Comparison of ENCODE assay signal across 8 cellular contexts in the genomic region with DNA sequence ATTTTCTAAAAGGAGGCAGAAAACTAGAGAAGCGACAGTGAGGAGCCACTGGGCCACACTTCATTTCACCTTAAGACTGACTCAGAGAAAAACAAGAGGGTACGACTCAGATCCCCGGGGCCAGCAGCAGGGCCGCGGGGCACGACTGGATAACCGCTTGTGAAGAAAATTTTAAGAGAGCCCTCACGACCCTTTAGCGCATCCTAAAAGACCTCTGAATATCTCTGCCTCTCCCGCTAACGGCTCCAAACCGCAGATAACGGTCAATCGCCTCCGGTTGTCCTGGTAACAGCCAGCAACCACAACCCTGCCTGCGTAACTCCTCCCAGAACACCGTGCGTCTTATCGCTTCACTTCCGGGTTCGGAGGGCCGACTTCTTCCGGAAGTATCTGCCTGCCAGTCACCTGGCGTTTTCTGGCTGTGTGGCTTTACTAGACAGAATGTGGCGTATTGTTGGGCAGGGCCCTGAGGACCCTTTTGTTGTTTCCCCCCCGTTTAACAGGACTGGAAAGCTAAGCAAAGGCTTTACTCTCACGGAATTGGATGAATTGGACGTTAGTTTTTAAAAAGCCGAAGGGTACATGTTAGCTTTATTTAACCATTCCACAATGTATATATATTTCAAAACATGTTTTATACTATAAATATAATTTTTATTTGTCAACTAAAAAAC. TPM values are rescaled to one million over a fixed set of nuclear protein-coding genes. Genes with fewer than 3 reads are reported as not detected.
DNase-seq lines count a peak whose midpoint lies in the region; ATAC-seq and TF ChIP-seq lines count a peak whose summit lies in the region.

No MANE protein-coding gene starts in this region.

- no peaks in the 10 kb centered on the region for H3K27me3 Mint-ChIP-seq in CD14-positive monocyte (ENCODE audit: low read depth in 3 of 3)

- H3K27me3 ChIP-seq in dorsolateral prefrontal cortex: no peaks in the 10 kb centered on the region
- H3K27me3 ChIP-seq in right lobe of liver: no peaks in the 10 kb centered on the region

- peak overlapping the region; percentile 49 to 91 (median 75) for H3K4me3 ChIP-seq in dorsolateral prefrontal cortex
- peak overlapping the region; percentile 50 to 58 (median 57) for H3K4me3 ChIP-seq in right lobe of liver

- H3K4me3 Mint-ChIP-seq in CD14-positive monocyte: peak overlapping the region; percentile 93 to 97

- H3K36me3 ChIP-seq in right lobe of liver: no peaks in the 10 kb centered on the region

- peaks cover 0 to 1% (median 0%) of the 10 kb centered on the region in 7 donors for H3K9me3 Mint-ChIP-seq in CD14-positive monocyte

- no peaks in the 10 kb centered on the region for H3K9me3 ChIP-seq in right lobe of liver

- 2% methylated on average over 29 of the region's 29 CpGs for WGBS in right lobe of liver (ENCODE audit: insufficient coverage, low coverage, low lambda C conversion rate, missing lambda C conversion rate)

- TF ChIP-seq POLR2A in right lobe of liver (IDR thresholded peaks at IDR 0.05): peak; percentile 33

- H3K27ac ChIP-seq in dorsolateral prefrontal cortex (peak overlapping the region in 55 of 59 donors; percentile 2 to 90 (median 75)), right lobe of liver (peak overlapping the region; percentile 46 to 48 (median 46))

- intact Hi-C loops in CD14-positive monocyte (cut with micrococcal nuclease) (loop anchor here in 1 of 2 donors (5.0 to 10.0 kb wide), 2 partner anchors 191 to 414 kb away; a partner anchor contains a TSS), dorsolateral prefrontal cortex (cut with DNase I) (no loop called here), right lobe of liver (cut with DNase I) (no loop called here)

- no peaks in the 10 kb centered on the region for H3K36me3 Mint-ChIP-seq in CD14-positive monocyte

- peaks cover 0 to 5% (median 0%) of the 10 kb centered on the region in 4 donors for H3K4me1 ChIP-seq in right lobe of liver

- H3K27ac Mint-ChIP-seq in CD14-positive monocyte: peak overlapping the region; percentile 96 to 99 (median 99)

- peaks cover 54% of the 10 kb centered on the region for H3K4me1 Mint-ChIP-seq in CD14-positive monocyte

- ATAC-seq in GM19395 (IDR thresholded peaks at IDR 0.05; ENCODE audit: unreplicated experiment): peak; percentile 97
- ATAC-seq in HG03558 (IDR thresholded peaks at IDR 0.05; ENCODE audit: extremely low read depth, unreplicated experiment): peak; percentile 99
- ATAC-seq in right lobe of liver: peak; percentile 99 to 100 (median 99)

- TF ChIP-seq CTCF in CD14-positive monocyte (IDR thresholded peaks at IDR 0.05): no peak
- peak in 18 of 56 donors; percentile 8 to 45 (median 24) for TF ChIP-seq CTCF in dorsolateral prefrontal cortex (IDR thresholded peaks at IDR 0.05 in 54 of 56, conservative IDR thresholded peaks at IDR 0.05 in 2 of 56; ENCODE audit: low read depth in 1 of 56, partially characterized antibody in 56 of 56)
- TF ChIP-seq CTCF in right lobe of liver (IDR thresholded peaks at IDR 0.05): no peak

- DNase-seq in CD14-positive monocyte (ENCODE audit: low spot score) (peak; percentile 94), NCI-H748 (lab: John Stamatoyannopoulos, UW; ENCODE audit: unreplicated experiment) (peak; percentile 97), dorsolateral prefrontal cortex (peak; percentile 80 to 97 (median 94)), right lobe of liver (peak; percentile 91 to 96 (median 95))
- DNase-seq in activated CD4-positive, alpha-beta T cell treated with anti-CD3 and anti-CD28 coated beads, Interleukin-2, amount 50 U/mL, for 24 hours (ENCODE audit: low read depth in 1 of 2, low spot score in 1 of 2): peak; percentile 71 to 92
- DNase-seq in stimulated activated CD4-positive, alpha-beta T cell treated with anti-CD3 and anti-CD28 coated beads, Interleukin-4, amount 100 ng/mL, for 24 hours: peak; percentile 92

RNA-seq across cellular contexts. Expression of a gene that starts 5.4 kb away (rescaled TPM):
- 10 to 100 TPM; 24.8 to 27.5 TPM for polyA plus RNA-seq in CD14-positive monocyte
- total RNA-seq in dorsolateral prefrontal cortex (10 to 100 TPM in 4 of 120 experiments, 1 to 10 TPM in 116; 2.6 to 12.1 (median 5.8) TPM), right lobe of liver (1 to 10 TPM; 2.2 to 7.9 (median 3.5) TPM)

Comparison
In these comparisons a context has a peak if more than half of its experiments do, and no peak if none do; other contexts are left out.
1. Peak in every context shown above with its lines: DNase-seq, ATAC-seq, H3K4me3 ChIP-seq and H3K27ac ChIP-seq.